ENCODE assay signal across 7 cellular contexts in genomic region chr4:2945619-2946604, GRCh38. TPM values are rescaled to one million over a fixed set of nuclear protein-coding genes. Genes with fewer than 3 reads are reported as not detected.
DNase-seq lines count a peak whose midpoint lies in the region; ATAC-seq, FAIRE-seq and TF ChIP-seq lines count a peak whose summit lies in the region.
"Not testable (repeated sequence)": the region's sequence is repeated elsewhere in the genome, so short reads cannot be mapped to it uniquely, and the experiment has no call there.

No MANE protein-coding gene starts in this region.

- TF ChIP-seq CTCF in endodermal cell (conservative IDR thresholded peaks at IDR 0.05); spleen (IDR thresholded peaks at IDR 0.05 in 8 of 11, conservative IDR thresholded peaks at IDR 0.05 in 3 of 11); upper lobe of right lung (IDR thresholded peaks at IDR 0.05): not testable (repeated sequence)

- 91 to 96% methylated on average over 19 to 26 of the region's 30 CpGs for WGBS in endodermal cell (ENCODE audit: insufficient coverage in 1 of 2, insufficient read length in 1 of 2), 2 experiments
- 92 to 96% (median 93%) methylated on average over 24 to 28 of the region's 30 CpGs for WGBS in spleen, 5 donors

- H3K4me3 ChIP-seq in endodermal cell (ENCODE audit: low read length); spleen; upper lobe of right lung: not testable (repeated sequence)

- intact Hi-C loops in activated CD4-positive, alpha-beta memory T cell treated with anti-CD3 and anti-CD28 coated beads for 36 hours (cut with micrococcal nuclease); spleen (cut with DNase I; ENCODE audit: low total_unique reads); upper lobe of right lung (cut with DNase I): not testable (repeated sequence)

- not testable (repeated sequence) for H3K27ac Mint-ChIP-seq in activated CD4-positive, alpha-beta memory T cell treated with anti-CD3 and anti-CD28 coated beads for 36 hours; endodermal cell
- H3K27ac Mint-ChIP-seq in activated naive CD4-positive, alpha-beta T cell treated with anti-CD3 and anti-CD28 coated beads, Interleukin-2, amount 50 U/mL, for 72 hours, result peak overlapping the region; percentile 43 to 61
- H3K27ac Mint-ChIP-seq in naive B cell, result peak overlapping the region in 4 of 6 donors; percentile 18 to 86 (median 62)

- ATAC-seq in activated naive CD4-positive, alpha-beta T cell treated with anti-CD3 and anti-CD28 coated beads, Interleukin-2, amount 50 U/mL, for 72 hours; naive B cell (ENCODE audit: low read depth in 2 of 2); upper lobe of right lung: not testable (repeated sequence)

- DNase-seq in GM12891 (ENCODE audit: insufficient read length, low spot score); activated naive CD4-positive, alpha-beta T cell treated with anti-CD3 and anti-CD28 coated beads, Interleukin-2, amount 50 U/mL, for 72 hours (ENCODE audit: low spot score in 2 of 2); naive B cell: not testable (repeated sequence)
- DNase-seq in activated CD4-positive, alpha-beta memory T cell treated with anti-CD3 and anti-CD28 coated beads for 36 hours, result peak; percentile 7
- DNase-seq in endodermal cell, result peak; percentile 13
- DNase-seq in spleen, result peak; percentile 35
- peak; percentile 39 for DNase-seq in upper lobe of right lung

- H3K9me3 Mint-ChIP-seq in activated CD4-positive, alpha-beta memory T cell treated with anti-CD3 and anti-CD28 coated beads for 36 hours; activated naive CD4-positive, alpha-beta T cell treated with anti-CD3 and anti-CD28 coated beads, Interleukin-2, amount 50 U/mL, for 72 hours; endodermal cell; naive B cell: not testable (repeated sequence)

- H3K27me3 ChIP-seq in endodermal cell (ENCODE audit: control insufficient read depth, insufficient read depth, low read length, poor library complexity, severe bottlenecking); spleen (replicated peaks in 1 of 7); upper lobe of right lung: not testable (repeated sequence)

- H3K27me3 Mint-ChIP-seq in activated CD4-positive, alpha-beta memory T cell treated with anti-CD3 and anti-CD28 coated beads for 36 hours; endodermal cell (ENCODE audit: insufficient read depth); naive B cell: not testable (repeated sequence)

- not testable (repeated sequence) for H3K27ac ChIP-seq in endodermal cell (ENCODE audit: low read depth, low read length); spleen; upper lobe of right lung

- H3K36me3 ChIP-seq in endodermal cell (ENCODE audit: control insufficient read depth, insufficient read depth, low read length) (peaks cover 91% of the 10 kb centered on the region), spleen (peaks cover 8 to 100% (median 98%) of the 10 kb centered on the region in 6 donors), upper lobe of right lung (peaks cover 97% of the 10 kb centered on the region)

- H3K9ac ChIP-seq in endodermal cell (ENCODE audit: extremely low read depth, low read length, poor library complexity, severe bottlenecking), result not testable (repeated sequence)

- POLR2A ChIA-PET in activated CD4-positive, alpha-beta memory T cell treated with anti-CD3 and anti-CD28 coated beads for 36 hours (lab: Charles Lee), result interaction anchor here (0.9 to 2.0 kb wide), 2 partner anchors 8 to 9 kb away, joined by 4 to 15 read pairs; no protein-coding TSS in a partner anchor

- CTCF ChIA-PET in activated CD4-positive, alpha-beta memory T cell treated with anti-CD3 and anti-CD28 coated beads for 36 hours (lab: Charles Lee), result interaction anchor here (0.8 to 2.4 kb wide), 3 partner anchors 8 to 16 kb away, joined by 3 to 18 read pairs (median 3); no protein-coding TSS in a partner anchor

- not testable (repeated sequence) for H3K4me3 Mint-ChIP-seq in activated CD4-positive, alpha-beta memory T cell treated with anti-CD3 and anti-CD28 coated beads for 36 hours; endodermal cell; naive B cell

- TF ChIP-seq POLR2A in GM12891 (IDR thresholded peaks at IDR 0.05; ENCODE audit: low read depth, low read length); spleen (IDR thresholded peaks at IDR 0.05): not testable (repeated sequence)

- not testable (repeated sequence) for FAIRE-seq in GM12891 (lab: Jason Lieb, UNC)

- peaks cover 29% of the 10 kb centered on the region for H3K4me1 Mint-ChIP-seq in activated CD4-positive, alpha-beta memory T cell treated with anti-CD3 and anti-CD28 coated beads for 36 hours (ENCODE audit: low read depth)
- H3K4me1 Mint-ChIP-seq in endodermal cell, result not testable (repeated sequence)
- peaks cover 0 to 11% (median 4%) of the 10 kb centered on the region in 3 donors for H3K4me1 Mint-ChIP-seq in naive B cell

- H3K4me1 ChIP-seq in endodermal cell (ENCODE audit: control insufficient read depth, insufficient read depth, low read length); spleen; upper lobe of right lung: not testable (repeated sequence)

- not testable (repeated sequence) for H3K9me3 ChIP-seq in endodermal cell (ENCODE audit: control insufficient read depth, low read length); spleen; upper lobe of right lung

- H3K36me3 Mint-ChIP-seq in activated CD4-positive, alpha-beta memory T cell treated with anti-CD3 and anti-CD28 coated beads for 36 hours, result peaks cover 74% of the 10 kb centered on the region
- peaks cover 28 to 29% of the 10 kb centered on the region in 2 donors for H3K36me3 Mint-ChIP-seq in activated naive CD4-positive, alpha-beta T cell treated with anti-CD3 and anti-CD28 coated beads, Interleukin-2, amount 50 U/mL, for 72 hours
- H3K36me3 Mint-ChIP-seq in endodermal cell (ENCODE audit: low read depth) (peaks cover 79% of the 10 kb centered on the region), naive B cell (peaks cover 17 to 35% of the 10 kb centered on the region in 2 donors)

TF ChIP-seq in GM12891, 5 proteins besides CTCF, POLR2A, EP300 and RAD21:
- 0 out of 2 replicates have a peak, but pooled peaks have one; percentile 30 for TF ChIP-seq POLR2AphosphoS5 (IDR thresholded peaks at IDR 0.05; ENCODE audit: low read depth, low read length)
TF ChIP-seq in GM12891: peak in this region for 1; not testable (repeated sequence) for 4.

RNA-seq across cellular contexts. Expression of gene NOP14, which starts 17.3 kb away (rescaled TPM):
- 41.1 TPM for polyA plus RNA-seq in GM12891 (2012; ENCODE audit: low read depth, missing spikeins)
- total RNA-seq in activated CD4-positive, alpha-beta memory T cell treated with anti-CD3 and anti-CD28 coated beads for 36 hours, result 10 to 100 TPM; 67.4 to 73.4 TPM
- 10 to 100 TPM; 62.9 to 77.1 TPM for total RNA-seq in activated naive CD4-positive, alpha-beta T cell treated with anti-CD3 and anti-CD28 coated beads, Interleukin-2, amount 50 U/mL, for 72 hours
- total RNA-seq in endodermal cell, result 10 to 100 TPM; 23.0 to 31.9 TPM
- polyA plus RNA-seq in endodermal cell (2013, experiment 1 of 2), result 20.5 TPM
- 18.2 TPM for polyA plus RNA-seq in endodermal cell (2013, experiment 2 of 2)
- polyA plus RNA-seq in naive B cell (ENCODE audit: low read depth in 6 of 6), result 10 to 100 TPM in 2 of 6 donors, 1 to 10 TPM in 3, under 1 TPM in 1; 0.73 to 17.7 (median 8.3) TPM
- total RNA-seq in spleen, result 10 to 100 TPM; 21.1 to 30.5 (median 25.0) TPM
- 10 to 100 TPM; 10.2 to 20.3 (median 12.2) TPM for polyA plus RNA-seq in spleen
- total RNA-seq in upper lobe of right lung, result 21.4 TPM

RNA-seq across cellular contexts. Expression of gene GRK4, which starts 17.5 kb away (rescaled TPM):
- polyA plus RNA-seq in GM12891 (2012; ENCODE audit: low read depth, missing spikeins), result 1.5 TPM
- total RNA-seq in activated CD4-positive, alpha-beta memory T cell treated with anti-CD3 and anti-CD28 coated beads for 36 hours, result 1 to 10 TPM; 2.3 to 3.0 TPM
- 1 to 10 TPM; 2.9 to 7.2 TPM for total RNA-seq in activated naive CD4-positive, alpha-beta T cell treated with anti-CD3 and anti-CD28 coated beads, Interleukin-2, amount 50 U/mL, for 72 hours
- 1 to 10 TPM; 2.8 to 4.2 TPM for total RNA-seq in endodermal cell
- 3.5 TPM for polyA plus RNA-seq in endodermal cell (2013, experiment 1 of 2)
- 4.0 TPM for polyA plus RNA-seq in endodermal cell (2013, experiment 2 of 2)
- 1 to 10 TPM in 2 of 6 donors, under 1 TPM in 3, not detected in 1; 0.86 to 1.8 (median 0.96) TPM for polyA plus RNA-seq in naive B cell (ENCODE audit: low read depth in 6 of 6)
- 1 to 10 TPM; 1.8 to 4.3 (median 2.6) TPM for total RNA-seq in spleen
- polyA plus RNA-seq in spleen, result 1 to 10 TPM; 1.0 to 1.7 (median 1.2) TPM
- total RNA-seq in upper lobe of right lung, result 8.0 TPM
